ENCODE assay signal across 13 cellular contexts in genomic region chr4:1033840-1034551, GRCh38. TPM values are rescaled to one million over a fixed set of nuclear protein-coding genes. Genes with fewer than 3 reads are reported as not detected.
DNase-seq lines count a peak whose midpoint lies in the region; TF ChIP-seq lines count a peak whose summit lies in the region.
"Had no signal": no experiment of that assay in that cellular context is flagged by ENCODE, and none has a peak within 500 bp of the region (broad histone marks: within the 10 kb centered on the region; RNA-seq: fewer than 3 reads in every experiment).

No MANE protein-coding gene starts in this region.

- H3K4me3 Mint-ChIP-seq in activated CD4-positive, alpha-beta memory T cell treated with anti-CD3 and anti-CD28 coated beads for 36 hours, result no peak overlapping the region
- H3K4me3 Mint-ChIP-seq: type B pancreatic cell had no signal

- DNase-seq in AG10803 (ENCODE audit: low read depth), result peak; percentile 84
- peak; percentile 35 for DNase-seq in amniotic epithelial cell (ENCODE audit: low read depth)
- peak; percentile 17 to 85 (median 67) for DNase-seq in head of caudate nucleus
- peak; percentile 80 to 87 (median 81) for DNase-seq in ovary
- DNase-seq in SKM-1 treated with dmso at 0.1 percent for 144 hours (lab: John Stamatoyannopoulos, UW; ENCODE audit: unreplicated experiment), result no peak
- no peak for DNase-seq in activated CD4-positive, alpha-beta memory T cell treated with anti-CD3 and anti-CD28 coated beads for 36 hours
- DNase-seq in esophagus squamous epithelium (lab: John Stamatoyannopoulos, UW), result no peak
- DNase-seq in SHP77 treated with DMSO at 0.1 percent for 48 hours (lab: John Stamatoyannopoulos, UW), result no peak
- DNase-seq: NCI-H187; OCI-M1; stimulated activated CD4-positive, alpha-beta T cell treated with anti-CD3 and anti-CD28 coated beads, Interleukin-4, amount 100 ng/mL, for 24 hours had no signal

- no peak overlapping the region for H3K27ac Mint-ChIP-seq in activated CD4-positive, alpha-beta memory T cell treated with anti-CD3 and anti-CD28 coated beads for 36 hours
- H3K27ac Mint-ChIP-seq: type B pancreatic cell had no signal

- POLR2A ChIA-PET in activated CD4-positive, alpha-beta memory T cell treated with anti-CD3 and anti-CD28 coated beads for 36 hours (lab: Charles Lee), result no interaction called here

- no peaks in the 10 kb centered on the region for H3K27me3 Mint-ChIP-seq in activated CD4-positive, alpha-beta memory T cell treated with anti-CD3 and anti-CD28 coated beads for 36 hours
- H3K27me3 Mint-ChIP-seq: type B pancreatic cell had no signal

- peak overlapping the region in 1 of 2 donors; percentile 68 for H3K27ac ChIP-seq in ovary
- H3K27ac ChIP-seq in esophagus squamous epithelium, result peak overlapping the region in 2 of 4 donors; percentile 6 to 62

- H3K9me3 ChIP-seq in ovary (no peaks in the 10 kb centered on the region), esophagus squamous epithelium (no peaks in the 10 kb centered on the region)

- H3K9me3 Mint-ChIP-seq in activated CD4-positive, alpha-beta memory T cell treated with anti-CD3 and anti-CD28 coated beads for 36 hours, result no peaks in the 10 kb centered on the region
- H3K9me3 Mint-ChIP-seq: type B pancreatic cell had no signal

- peak overlapping the region; percentile 29 for H3K4me3 ChIP-seq in AG10803 (ENCODE audit: low read length)
- peak overlapping the region; percentile 16 for H3K4me3 ChIP-seq in ovary
- H3K4me3 ChIP-seq in esophagus squamous epithelium, result peak overlapping the region in 2 of 4 donors; percentile 14 to 31

- intact Hi-C loops in head of caudate nucleus (cut with DNase I) (loop anchor here (2.0 kb wide), 1 partner anchor 19 kb away; no protein-coding TSS in a partner anchor), ovary (cut with DNase I) (no loop called here), esophagus squamous epithelium (cut with DNase I) (no loop called here)
- intact Hi-C loops in activated CD4-positive, alpha-beta memory T cell treated with anti-CD3 and anti-CD28 coated beads for 36 hours (cut with micrococcal nuclease), result no loop called here

- WGBS in ovary, 3 donors, result 3 to 15% (median 8%) methylated on average over 33 to 35 of the region's 35 CpGs
- 14 to 22% methylated on average over 11 to 13 of the region's 35 CpGs for WGBS in esophagus squamous epithelium, 2 donors

- TF ChIP-seq CTCF in AG10803 (conservative IDR thresholded peaks at IDR 0.05; ENCODE audit: low read length) (no peak), ovary (IDR thresholded peaks at IDR 0.05) (no peak), esophagus squamous epithelium (IDR thresholded peaks at IDR 0.05) (no peak)

- TF ChIP-seq POLR2A in ovary (IDR thresholded peaks at IDR 0.05) (no peak), esophagus squamous epithelium (IDR thresholded peaks at IDR 0.05) (no peak)

- H3K36me3 Mint-ChIP-seq in activated CD4-positive, alpha-beta memory T cell treated with anti-CD3 and anti-CD28 coated beads for 36 hours, result no peaks in the 10 kb centered on the region
- H3K36me3 Mint-ChIP-seq: type B pancreatic cell had no signal

- H3K4me1 ChIP-seq in ovary (ENCODE audit: insufficient read depth) (peaks cover 23% of the 10 kb centered on the region), esophagus squamous epithelium (peaks cover 3 to 33% (median 9%) of the 10 kb centered on the region in 3 donors)

- no peak for TF ChIP-seq EP300 in ovary (IDR thresholded peaks at IDR 0.05)

- H3K36me3 ChIP-seq in ovary, result no peaks in the 10 kb centered on the region
- no peaks in the 10 kb centered on the region for H3K36me3 ChIP-seq in esophagus squamous epithelium

- H3K27me3 ChIP-seq in ovary (no peaks in the 10 kb centered on the region), esophagus squamous epithelium (peaks cover 0 to 78% (median 0%) of the 10 kb centered on the region in 4 donors)

- no peaks in the 10 kb centered on the region for H3K4me1 Mint-ChIP-seq in activated CD4-positive, alpha-beta memory T cell treated with anti-CD3 and anti-CD28 coated beads for 36 hours (ENCODE audit: low read depth)

- CTCF ChIA-PET in activated CD4-positive, alpha-beta memory T cell treated with anti-CD3 and anti-CD28 coated beads for 36 hours (lab: Charles Lee), result no interaction called here

RNA-seq across cellular contexts. Expression of gene FGFRL1, which starts 22.6 kb away (rescaled TPM):
- total RNA-seq in ovary, result 10 to 100 TPM; 23.4 to 59.1 (median 40.2) TPM
- 10 to 100 TPM; 29.5 to 29.6 TPM for polyA plus RNA-seq in ovary
- total RNA-seq in activated CD4-positive, alpha-beta memory T cell treated with anti-CD3 and anti-CD28 coated beads for 36 hours, result 10 to 100 TPM; 12.2 to 15.1 TPM
- total RNA-seq in esophagus squamous epithelium, result 10 to 100 TPM in 1 of 4 donors, 1 to 10 TPM in 3; 2.8 to 10.1 (median 4.7) TPM

RNA-seq across cellular contexts. Expression of gene SLC26A1, which starts 40.8 kb away (rescaled TPM):
- 1 to 10 TPM in 1 of 7 donors, under 1 TPM in 5, not detected in 1; 0.10 to 1.1 (median 0.21) TPM for total RNA-seq in ovary
- polyA plus RNA-seq in ovary, result under 1 TPM; 0.28 to 0.36 TPM
- not detected for total RNA-seq in activated CD4-positive, alpha-beta memory T cell treated with anti-CD3 and anti-CD28 coated beads for 36 hours
- total RNA-seq in esophagus squamous epithelium, result not detected
- polyA plus RNA-seq: BJ had no signal

RNA-seq across cellular contexts. Expression of gene IDUA, which starts 47.2 kb away (rescaled TPM):
- total RNA-seq in ovary (10 to 100 TPM; 13.9 to 49.1 (median 33.9) TPM), esophagus squamous epithelium (10 to 100 TPM in 2 of 4 donors, 1 to 10 TPM in 2; 4.3 to 20.5 (median 14.1) TPM)
- polyA plus RNA-seq in ovary, result 10 to 100 TPM in 1 of 2 donors, 1 to 10 TPM in 1; 3.1 to 17.2 TPM
- total RNA-seq in activated CD4-positive, alpha-beta memory T cell treated with anti-CD3 and anti-CD28 coated beads for 36 hours, result 10 to 100 TPM in 1 of 2 experiments, 1 to 10 TPM in 1; 9.0 to 10.1 TPM

Comparison
In these comparisons a context has a peak if more than half of its experiments do, and no peak if none do; other contexts are left out.
1. DNase-seq: peak in AG10803 (single experiment), amniotic epithelial cell (single experiment), head of caudate nucleus (42 of 42) and ovary (5 of 5); none in SKM-1 treated with dmso at 0.1 percent for 144 hours (single experiment), activated CD4-positive, alpha-beta memory T cell treated with anti-CD3 and anti-CD28 coated beads for 36 hours (single experiment), esophagus squamous epithelium (single experiment) and SHP77 treated with DMSO at 0.1 percent for 48 hours (single experiment).